ENCODE assay signal across 18 cellular contexts in the genomic region with DNA sequence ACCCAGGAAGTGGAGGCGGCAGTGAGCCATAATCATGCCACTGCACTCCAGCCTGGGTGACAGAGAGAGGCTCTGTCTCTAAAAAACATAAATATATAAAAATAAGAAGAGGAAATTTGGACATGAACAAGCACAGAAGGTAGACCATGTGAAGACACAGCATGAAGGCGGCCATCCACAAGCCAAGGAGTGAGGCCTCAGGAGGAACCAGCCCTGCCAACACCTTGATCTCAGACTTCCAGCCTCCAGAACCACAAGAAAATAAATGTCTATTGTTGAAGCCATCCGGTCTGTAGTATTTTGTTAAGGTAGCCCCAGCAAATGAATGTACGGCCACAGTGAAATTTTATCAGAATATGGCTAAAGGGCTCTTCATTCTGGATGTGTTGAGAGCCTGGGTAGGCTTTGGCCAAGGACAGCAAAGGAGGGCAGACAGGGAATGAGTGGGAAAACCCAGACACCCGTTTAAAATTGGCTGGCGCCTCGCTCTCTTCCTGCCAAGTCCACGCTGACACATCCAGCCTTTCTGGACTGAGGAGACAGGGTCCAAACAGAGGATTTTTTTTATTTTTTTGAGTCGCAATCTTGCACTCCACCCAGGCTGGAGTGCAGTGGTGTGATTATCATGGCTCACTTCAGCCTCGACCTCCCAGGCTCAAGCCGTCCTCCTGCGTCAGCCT. TPM values are rescaled to one million over a fixed set of nuclear protein-coding genes. Genes with fewer than 3 reads are reported as not detected.
DNase-seq lines count a peak whose midpoint lies in the region; ATAC-seq and TF ChIP-seq lines count a peak whose summit lies in the region.
"Had no signal": no experiment of that assay in that cellular context is flagged by ENCODE, and none has a peak within 500 bp of the region (broad histone marks: within the 10 kb centered on the region; RNA-seq: fewer than 3 reads in every experiment).

No MANE protein-coding gene starts in this region.

- no peak overlapping the region for H3K4me2 ChIP-seq in osteoblast (ENCODE audit: insufficient read depth, low read length)

- H3K4me3 ChIP-seq in right cardiac atrium (ENCODE audit: low read length) (no peak overlapping the region), left ventricle myocardium inferior (no peak overlapping the region), breast epithelium (no peak overlapping the region), osteoblast (ENCODE audit: insufficient read depth, low read length) (no peak overlapping the region)
- H3K4me3 ChIP-seq: SK-N-MC had no signal

- no peaks in the 10 kb centered on the region for H3K9me3 ChIP-seq in right cardiac atrium (ENCODE audit: control insufficient read depth, low read length)
- H3K9me3 ChIP-seq in left ventricle myocardium inferior (replicated peaks) = no peaks in the 10 kb centered on the region
- H3K9me3 ChIP-seq in breast epithelium = no peaks in the 10 kb centered on the region
- H3K9me3 ChIP-seq in osteoblast (ENCODE audit: low read depth, low read length) = no peaks in the 10 kb centered on the region

- H3K27ac ChIP-seq in right cardiac atrium (ENCODE audit: low read length) (no peak overlapping the region), left ventricle myocardium inferior (replicated peaks) (no peak overlapping the region), breast epithelium (no peak overlapping the region), osteoblast (ENCODE audit: low read depth, low read length) (no peak overlapping the region)
- H3K27ac ChIP-seq: SK-N-MC had no signal

- peak; percentile 83 to 84 for ATAC-seq in right cardiac atrium
- ATAC-seq in HG02571 (IDR thresholded peaks at IDR 0.05; ENCODE audit: unreplicated experiment) = no peak
- ATAC-seq: Panc1 had no signal

- no peak for TF ChIP-seq CTCF in left ventricle myocardium inferior (IDR thresholded peaks at IDR 0.05; ENCODE audit: borderline replicate concordance)
- no peak for TF ChIP-seq CTCF in breast epithelium (IDR thresholded peaks at IDR 0.05)
- no peak for TF ChIP-seq CTCF in osteoblast (IDR thresholded peaks at IDR 0.05; ENCODE audit: extremely low read depth, low read depth, low read length)

- intact Hi-C loops in right cardiac atrium (cut with DNase I) = no loop called here
- intact Hi-C loops in left ventricle myocardium inferior (cut with micrococcal nuclease) = no loop called here
- intact Hi-C loops in breast epithelium (cut with DNase I; ENCODE audit: low total_unique reads) = no loop called here

- H3K79me2 ChIP-seq in osteoblast (ENCODE audit: insufficient read depth, low read length) = no peaks in the 10 kb centered on the region

- 59% methylated on average over 12 of the region's 12 CpGs for WGBS in right cardiac atrium

- H3K27me3 ChIP-seq in right cardiac atrium (ENCODE audit: control insufficient read depth, insufficient read depth) (no peaks in the 10 kb centered on the region), left ventricle myocardium inferior (ENCODE audit: low read depth) (peaks cover 18% of the 10 kb centered on the region), breast epithelium (no peaks in the 10 kb centered on the region), osteoblast (ENCODE audit: insufficient read depth, low read length) (no peaks in the 10 kb centered on the region)

- H3K36me3 ChIP-seq in left ventricle myocardium inferior (no peaks in the 10 kb centered on the region), breast epithelium (no peaks in the 10 kb centered on the region), osteoblast (ENCODE audit: insufficient read depth, low read length) (no peaks in the 10 kb centered on the region)

- H4K20me1 ChIP-seq in osteoblast (ENCODE audit: insufficient read depth, low read length) = no peaks in the 10 kb centered on the region

- H2AFZ ChIP-seq in osteoblast (ENCODE audit: low read length) = no peak overlapping the region

- peak; percentile 65 to 84 (median 80) for DNase-seq in right cardiac atrium
- no peak for DNase-seq in left ventricle myocardium inferior
- peak; percentile 13 for DNase-seq in astrocyte of the hippocampus (ENCODE audit: low read depth, low spot score)
- peak; percentile 6 for DNase-seq in midbrain (lab: John Stamatoyannopoulos, UW)
- no peak for DNase-seq in SHP77 treated with DMSO at 0.1 percent for 48 hours (lab: John Stamatoyannopoulos, UW)
- no peak for DNase-seq in breast epithelium (ENCODE audit: low spot score in 2 of 2)
- no peak for DNase-seq in osteoblast (ENCODE audit: insufficient read length, low spot score, missing footprints)
- DNase-seq: IMR-90, NCI-H1048, NCI-H1436, NCI-H1930, NCI-H345, NCI-H526 treated with DMSO at 0.1 percent for 48 hours had no signal

- no peak for TF ChIP-seq POLR2A in breast epithelium (IDR thresholded peaks at IDR 0.05)

- H3K4me1 ChIP-seq in right cardiac atrium (ENCODE audit: control insufficient read depth, insufficient read depth, low read length) (no peaks in the 10 kb centered on the region), left ventricle myocardium inferior (no peaks in the 10 kb centered on the region), breast epithelium (no peaks in the 10 kb centered on the region), osteoblast (ENCODE audit: insufficient read depth, low read length) (no peaks in the 10 kb centered on the region)

RNA-seq across cellular contexts. Expression of gene GRID2IP, which starts 13.0 kb away (rescaled TPM):
- total RNA-seq in right cardiac atrium = under 1 TPM in 2 of 4 donors, not detected in 2; 0.09 to 0.20 TPM
- polyA plus RNA-seq in right cardiac atrium = 0.05 TPM
- not detected for total RNA-seq in left ventricle myocardium inferior
- total RNA-seq in breast epithelium = under 1 TPM in 2 of 3 donors, not detected in 1; 0.33 to 0.88 TPM
- under 0.01 TPM in 1 of 2 replicates, not detected in the other for total RNA-seq in osteoblast
- total RNA-seq: A673, HT1080, IMR-90 had no signal
- polyA plus RNA-seq: IMR-90 had no signal

RNA-seq across cellular contexts. Expression of gene ZDHHC4, which starts 13.0 kb away (rescaled TPM):
- total RNA-seq in right cardiac atrium (10 to 100 TPM; 43.0 to 51.7 (median 46.3) TPM), left ventricle myocardium inferior (36.7 TPM), breast epithelium (10 to 100 TPM; 43.2 to 60.6 (median 43.3) TPM), osteoblast (51.0 and 61.6 TPM in 2 replicates)
- 37.1 TPM for polyA plus RNA-seq in right cardiac atrium

RNA-seq across cellular contexts. Expression of gene INTS15, which starts 25.6 kb away (rescaled TPM):
- total RNA-seq in right cardiac atrium (10 to 100 TPM; 15.6 to 18.7 (median 17.3) TPM), left ventricle myocardium inferior (14.4 TPM), breast epithelium (10 to 100 TPM; 22.9 to 36.4 (median 28.2) TPM), osteoblast (11.9 and 13.0 TPM in 2 replicates)
- polyA plus RNA-seq in right cardiac atrium = 9.4 TPM

RNA-seq across cellular contexts. Expression of gene ZNF853, which starts 51.2 kb away (rescaled TPM):
- total RNA-seq in right cardiac atrium (10 to 100 TPM; 12.4 to 20.6 (median 17.2) TPM), left ventricle myocardium inferior (15.0 TPM), breast epithelium (10 to 100 TPM in 2 of 3 donors, 1 to 10 TPM in 1; 5.8 to 11.7 (median 11.5) TPM), osteoblast (under 0.01 TPM in 2 replicates)
- polyA plus RNA-seq in right cardiac atrium = 8.2 TPM

Comparison
In these comparisons a context has a peak if more than half of its experiments do, and no peak if none do; other contexts are left out.
1. DNase-seq: peak in right cardiac atrium (3 of 3), astrocyte of the hippocampus (single experiment) and midbrain (single experiment); none in left ventricle myocardium inferior (single experiment), SHP77 treated with DMSO at 0.1 percent for 48 hours (single experiment), breast epithelium (0 of 2) and osteoblast (single experiment).